1 cellular context compared by ENCODE assay signal in genomic region chr9:98833090-98833956, GRCh38.
TF ChIP-seq lines count a peak whose summit lies in the region.

No MANE protein-coding gene starts in this region.

TF ChIP-seq in K562, 482 proteins besides CTCF, POLR2A, EP300 and RAD21 (continued from another document and continues in another):
- TF ChIP-seq HMGXB4 (CRISPR knock-in tag; IDR thresholded peaks at IDR 0.05) (no peak), ZBTB11 (CRISPR knock-in tag; IDR thresholded peaks at IDR 0.05) (peak in 1 of 3 experiments; percentile 85; a peak in 2 of 6 replicates), GTF2E2 (tag; IDR thresholded peaks at IDR 0.05) (no peak; the same call in 1 of the 2 replicates), RBM15 (IDR thresholded peaks at IDR 0.05; ENCODE audit: insufficient read depth, low read length) (no peak), CBX1 (IDR thresholded peaks at IDR 0.05; ENCODE audit: low read depth) (0 out of 2 replicates have a peak, but pooled peaks have one; percentile 28), MCM3 (IDR thresholded peaks at IDR 0.05) (no peak), MED1 (CRISPR knock-in tag; IDR thresholded peaks at IDR 0.05; ENCODE audit: borderline replicate concordance) (no peak), CHD4 (IDR thresholded peaks at IDR 0.05; ENCODE audit: insufficient read depth, insufficient replicate concordance, low read depth, low read length, poor library complexity, severe bottlenecking) (no peak), ZNF551 (CRISPR knock-in tag; IDR thresholded peaks at IDR 0.05) (no peak), POLR2AphosphoS2 (IDR thresholded peaks at IDR 0.05; ENCODE audit: low read length) (no peak), ZNF354B (CRISPR knock-in tag; IDR thresholded peaks at IDR 0.05) (0 out of 2 replicates have a peak, but pooled peaks have one; percentile 32), PCBP2 (IDR thresholded peaks at IDR 0.05; ENCODE audit: low read depth, low read length, poor library complexity, severe bottlenecking) (no peak), CSDE1 (IDR thresholded peaks at IDR 0.05) (no peak), RERE (CRISPR knock-in tag; IDR thresholded peaks at IDR 0.05; ENCODE audit: borderline replicate concordance) (no peak), ZNF695 (CRISPR knock-in tag; IDR thresholded peaks at IDR 0.05) (no peak), ZC3H8 (IDR thresholded peaks at IDR 0.05) (no peak), CTBP1 (IDR thresholded peaks at IDR 0.05; ENCODE audit: borderline replicate concordance) (peak; percentile 90), ZKSCAN8 (CRISPR knock-in tag; IDR thresholded peaks at IDR 0.05) (peak; percentile 35; the same call in 1 of the 2 replicates), ZNF436 (CRISPR knock-in tag; IDR thresholded peaks at IDR 0.05) (no peak), ZNF3 (CRISPR knock-in tag; IDR thresholded peaks at IDR 0.05) (no peak), ATF7 (IDR thresholded peaks at IDR 0.05) (no peak; the same call in none of the 2 replicates), ERF (CRISPR knock-in tag; IDR thresholded peaks at IDR 0.05) (peak; percentile 60; the same call in 1 of the 2 replicates), ELF4 (CRISPR knock-in tag; IDR thresholded peaks at IDR 0.05) (peak; percentile 72), ZBTB26 (CRISPR knock-in tag; IDR thresholded peaks at IDR 0.05) (no peak), BCL6 (CRISPR knock-in tag; IDR thresholded peaks at IDR 0.05) (0 out of 2 replicates have a peak, but pooled peaks have one; percentile 19), MCM7 (IDR thresholded peaks at IDR 0.05) (no peak), EP400 (IDR thresholded peaks at IDR 0.05) (peak; percentile 99), TRIM28 (IDR thresholded peaks at IDR 0.05) (no peak), ZNF668 (CRISPR knock-in tag; IDR thresholded peaks at IDR 0.05) (peak; percentile 9; the same call in 1 of the 2 replicates), ZNF224 (CRISPR knock-in tag; IDR thresholded peaks at IDR 0.05) (no peak), ZNF778 (CRISPR knock-in tag; IDR thresholded peaks at IDR 0.05) (no peak), ZNF830 (CRISPR knock-in tag; IDR thresholded peaks at IDR 0.05) (no peak), RBM34 (IDR thresholded peaks at IDR 0.05; ENCODE audit: borderline replicate concordance, insufficient read depth, low read length) (no peak), RBBP5 (IDR thresholded peaks at IDR 0.05; ENCODE audit: borderline replicate concordance, insufficient read depth, low read length, poor library complexity, severe bottlenecking) (peak; percentile 91), PCBP1 (IDR thresholded peaks at IDR 0.05; ENCODE audit: low read depth, low read length, poor library complexity, severe bottlenecking) (no peak), POLR3A (IDR thresholded peaks at IDR 0.05; ENCODE audit: borderline replicate concordance, extremely low read depth, insufficient read depth, insufficient read length) (no peak), TCF15 (CRISPR knock-in tag; IDR thresholded peaks at IDR 0.05) (no peak; the same call in 1 of the 2 replicates), ZNF780A (CRISPR knock-in tag; IDR thresholded peaks at IDR 0.05) (no peak), FOXK2 (conservative IDR thresholded peaks at IDR 0.05 in 1 of 2, IDR thresholded peaks at IDR 0.05 in 1 of 2; ENCODE audit: low read depth in 2 of 2) (peak in 1 of 2 experiments; percentile 42; a peak in 1 of 4 replicates), SIX5 (IDR thresholded peaks at IDR 0.05; ENCODE audit: borderline replicate concordance in 1 of 2, insufficient read depth in 1 of 2, low read depth in 1 of 2, low read length in 2 of 2) (no peak)
- TF ChIP-seq, protein P1, sequence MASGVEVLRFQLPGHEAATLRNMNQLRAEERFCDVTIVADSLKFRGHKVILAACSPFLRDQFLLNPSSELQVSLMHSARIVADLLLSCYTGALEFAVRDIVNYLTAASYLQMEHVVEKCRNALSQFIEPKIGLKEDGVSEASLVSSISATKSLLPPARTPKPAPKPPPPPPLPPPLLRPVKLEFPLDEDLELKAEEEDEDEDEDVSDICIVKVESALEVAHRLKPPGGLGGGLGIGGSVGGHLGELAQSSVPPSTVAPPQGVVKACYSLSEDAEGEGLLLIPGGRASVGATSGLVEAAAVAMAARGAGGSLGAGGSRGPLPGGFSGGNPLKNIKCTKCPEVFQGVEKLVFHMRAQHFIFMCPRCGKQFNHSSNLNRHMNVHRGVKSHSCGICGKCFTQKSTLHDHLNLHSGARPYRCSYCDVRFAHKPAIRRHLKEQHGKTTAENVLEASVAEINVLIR (CRISPR knock-in tag; IDR thresholded peaks at IDR 0.05) = peak; percentile 52; the same call in 1 of the 2 replicates
- TF ChIP-seq, protein P2, sequence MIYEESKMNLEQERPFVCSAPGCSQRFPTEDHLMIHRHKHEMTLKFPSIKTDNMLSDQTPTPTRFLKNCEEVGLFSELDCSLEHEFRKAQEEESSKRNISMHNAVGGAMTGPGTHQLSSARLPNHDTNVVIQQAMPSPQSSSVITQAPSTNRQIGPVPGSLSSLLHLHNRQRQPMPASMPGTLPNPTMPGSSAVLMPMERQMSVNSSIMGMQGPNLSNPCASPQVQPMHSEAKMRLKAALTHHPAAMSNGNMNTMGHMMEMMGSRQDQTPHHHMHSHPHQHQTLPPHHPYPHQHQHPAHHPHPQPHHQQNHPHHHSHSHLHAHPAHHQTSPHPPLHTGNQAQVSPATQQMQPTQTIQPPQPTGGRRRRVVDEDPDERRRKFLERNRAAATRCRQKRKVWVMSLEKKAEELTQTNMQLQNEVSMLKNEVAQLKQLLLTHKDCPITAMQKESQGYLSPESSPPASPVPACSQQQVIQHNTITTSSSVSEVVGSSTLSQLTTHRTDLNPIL (CRISPR knock-in tag; IDR thresholded peaks at IDR 0.05) = no peak
- TF ChIP-seq, protein P3, sequence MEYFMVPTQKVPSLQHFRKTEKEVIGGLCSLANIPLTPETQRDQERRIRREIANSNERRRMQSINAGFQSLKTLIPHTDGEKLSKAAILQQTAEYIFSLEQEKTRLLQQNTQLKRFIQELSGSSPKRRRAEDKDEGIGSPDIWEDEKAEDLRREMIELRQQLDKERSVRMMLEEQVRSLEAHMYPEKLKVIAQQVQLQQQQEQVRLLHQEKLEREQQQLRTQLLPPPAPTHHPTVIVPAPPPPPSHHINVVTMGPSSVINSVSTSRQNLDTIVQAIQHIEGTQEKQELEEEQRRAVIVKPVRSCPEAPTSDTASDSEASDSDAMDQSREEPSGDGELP (CRISPR knock-in tag; IDR thresholded peaks at IDR 0.05; ENCODE audit: borderline replicate concordance) = peak; percentile 75
- TF ChIP-seq, protein P4, sequence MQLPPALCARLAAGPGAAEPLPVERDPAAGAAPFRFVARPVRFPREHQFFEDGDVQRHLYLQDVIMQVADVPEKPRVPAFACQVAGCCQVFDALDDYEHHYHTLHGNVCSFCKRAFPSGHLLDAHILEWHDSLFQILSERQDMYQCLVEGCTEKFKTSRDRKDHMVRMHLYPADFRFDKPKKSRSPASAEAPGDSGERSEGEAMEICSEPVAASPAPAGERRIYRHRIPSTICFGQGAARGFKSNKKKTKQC (CRISPR knock-in tag; IDR thresholded peaks at IDR 0.05) = no peak
- TF ChIP-seq, protein P5, sequence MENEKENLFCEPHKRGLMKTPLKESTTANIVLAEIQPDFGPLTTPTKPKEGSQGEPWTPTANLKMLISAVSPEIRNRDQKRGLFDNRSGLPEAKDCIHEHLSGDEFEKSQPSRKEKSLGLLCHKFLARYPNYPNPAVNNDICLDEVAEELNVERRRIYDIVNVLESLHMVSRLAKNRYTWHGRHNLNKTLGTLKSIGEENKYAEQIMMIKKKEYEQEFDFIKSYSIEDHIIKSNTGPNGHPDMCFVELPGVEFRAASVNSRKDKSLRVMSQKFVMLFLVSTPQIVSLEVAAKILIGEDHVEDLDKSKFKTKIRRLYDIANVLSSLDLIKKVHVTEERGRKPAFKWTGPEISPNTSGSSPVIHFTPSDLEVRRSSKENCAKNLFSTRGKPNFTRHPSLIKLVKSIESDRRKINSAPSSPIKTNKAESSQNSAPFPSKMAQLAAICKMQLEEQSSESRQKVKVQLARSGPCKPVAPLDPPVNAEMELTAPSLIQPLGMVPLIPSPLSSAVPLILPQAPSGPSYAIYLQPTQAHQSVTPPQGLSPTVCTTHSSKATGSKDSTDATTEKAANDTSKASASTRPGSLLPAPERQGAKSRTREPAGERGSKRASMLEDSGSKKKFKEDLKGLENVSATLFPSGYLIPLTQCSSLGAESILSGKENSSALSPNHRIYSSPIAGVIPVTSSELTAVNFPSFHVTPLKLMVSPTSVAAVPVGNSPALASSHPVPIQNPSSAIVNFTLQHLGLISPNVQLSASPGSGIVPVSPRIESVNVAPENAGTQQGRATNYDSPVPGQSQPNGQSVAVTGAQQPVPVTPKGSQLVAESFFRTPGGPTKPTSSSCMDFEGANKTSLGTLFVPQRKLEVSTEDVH (IDR thresholded peaks at IDR 0.05; ENCODE audit: low read depth, partially characterized antibody) = no peak
